ENCODE assay signal across 9 cellular contexts in genomic region chr18:78199002-78199401, GRCh38.
"Had no signal": no experiment of that assay in that cellular context is flagged by ENCODE, and none has a peak within 500 bp of the region (broad histone marks: within the 10 kb centered on the region; RNA-seq: fewer than 3 reads in every experiment).

No MANE protein-coding gene starts in this region.

- H3K4me2 ChIP-seq: GM23338, KMS-11 had no signal

- H3K4me1 Mint-ChIP-seq: GM23338 had no signal

- H3K4me3 ChIP-seq: GM23338 had no signal

- H2AFZ ChIP-seq: GM23338 had no signal

- H3K27ac ChIP-seq: HL-60, KMS-11 had no signal

- H3K9ac ChIP-seq: KMS-11 had no signal

- H3K4me3 Mint-ChIP-seq: GM23338, H9 had no signal

- ATAC-seq: GM23338 had no signal

- H3K27ac Mint-ChIP-seq: GM23338, H9 had no signal

- DNase-seq: H9, HCEC 1CT, IMR-90, KBM-7 had no signal

- FAIRE-seq: H1, H54 had no signal
